18 cellular contexts compared by ENCODE assay signal in the genomic region with DNA sequence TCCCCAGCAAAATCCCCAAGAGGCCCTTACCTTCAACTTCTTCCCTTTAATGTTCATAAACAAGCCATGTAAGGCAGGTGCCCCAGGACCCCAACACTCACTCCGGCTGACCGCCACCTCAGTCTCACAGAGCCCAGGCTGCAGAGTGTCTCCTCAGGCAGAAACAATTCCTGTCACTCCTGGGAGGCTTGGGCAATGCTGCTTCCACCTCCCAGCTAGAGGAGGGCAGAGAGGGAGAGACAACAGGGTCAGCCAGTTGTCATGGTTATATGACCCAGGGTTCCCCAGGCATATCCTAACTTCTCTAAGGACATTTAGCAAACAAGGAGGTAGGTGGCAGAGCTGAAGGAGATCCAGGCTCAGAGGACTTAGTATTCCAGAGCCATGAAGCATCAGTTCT. TPM values are rescaled to one million over a fixed set of nuclear protein-coding genes. Genes with fewer than 3 reads are reported as not detected.
DNase-seq lines count a peak whose midpoint lies in the region; ATAC-seq, FAIRE-seq and TF ChIP-seq lines count a peak whose summit lies in the region.
"Had no signal": no experiment of that assay in that cellular context is flagged by ENCODE, and none has a peak within 500 bp of the region (broad histone marks: within the 10 kb centered on the region; RNA-seq: fewer than 3 reads in every experiment).

A gene with protein sequence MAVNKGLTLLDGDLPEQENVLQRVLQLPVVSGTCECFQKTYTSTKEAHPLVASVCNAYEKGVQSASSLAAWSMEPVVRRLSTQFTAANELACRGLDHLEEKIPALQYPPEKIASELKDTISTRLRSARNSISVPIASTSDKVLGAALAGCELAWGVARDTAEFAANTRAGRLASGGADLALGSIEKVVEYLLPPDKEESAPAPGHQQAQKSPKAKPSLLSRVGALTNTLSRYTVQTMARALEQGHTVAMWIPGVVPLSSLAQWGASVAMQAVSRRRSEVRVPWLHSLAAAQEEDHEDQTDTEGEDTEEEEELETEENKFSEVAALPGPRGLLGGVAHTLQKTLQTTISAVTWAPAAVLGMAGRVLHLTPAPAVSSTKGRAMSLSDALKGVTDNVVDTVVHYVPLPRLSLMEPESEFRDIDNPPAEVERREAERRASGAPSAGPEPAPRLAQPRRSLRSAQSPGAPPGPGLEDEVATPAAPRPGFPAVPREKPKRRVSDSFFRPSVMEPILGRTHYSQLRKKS (minus strand): TSS at position 147 of the 400 bp plus-strand sequence. CDS start 1,878 bp downstream, outside the sequence.

- no peaks in the 10 kb centered on the region for H3K27me3 Mint-ChIP-seq in Caco-2 (ENCODE audit: insufficient read depth, unreplicated experiment)
- H3K27me3 Mint-ChIP-seq: CD4-positive, alpha-beta T cell had no signal

- H3K27ac ChIP-seq in heart left ventricle, result peak within 1 kb of the TSS; percentile 2 to 90 (median 68)
- H3K27ac ChIP-seq in right lobe of liver, result peak within 1 kb of the TSS in 2 of 3 donors; percentile 59 to 84
- H3K27ac ChIP-seq in sigmoid colon, result peak within 1 kb of the TSS; percentile 53 to 83 (median 61)
- H3K27ac ChIP-seq in foreskin keratinocyte, result no peak within 1 kb of the TSS

- BruUV-seq in Caco-2 (replicated peaks; lab: Mats Ljungman, UMichigan), result no TSS peak

- TF ChIP-seq POLR2A in heart left ventricle (IDR thresholded peaks at IDR 0.05), result no peak
- TF ChIP-seq POLR2A in right lobe of liver (IDR thresholded peaks at IDR 0.05), result no peak
- no peak for TF ChIP-seq POLR2A in sigmoid colon (IDR thresholded peaks at IDR 0.05)
- no peak for TF ChIP-seq POLR2A in GM12891 (IDR thresholded peaks at IDR 0.05; ENCODE audit: low read depth, low read length)

- 92 to 100% (median 94%) methylated on average over 2 of the region's 2 CpGs for WGBS in heart left ventricle, 4 donors
- 56% methylated on average over 2 of the region's 2 CpGs for WGBS in right lobe of liver (ENCODE audit: insufficient coverage, low coverage, low lambda C conversion rate, missing lambda C conversion rate)
- WGBS in sigmoid colon, 2 donors, result 95% methylated on average over 2 of the region's 2 CpGs

- no peak within 1 kb of the TSS for H3K4me3 Mint-ChIP-seq in Caco-2 (ENCODE audit: unreplicated experiment)
- H3K4me3 Mint-ChIP-seq: CD4-positive, alpha-beta T cell; immature natural killer cell had no signal

- H3K9me3 Mint-ChIP-seq in Caco-2 (ENCODE audit: unreplicated experiment), result no peaks in the 10 kb centered on the region
- H3K9me3 Mint-ChIP-seq: CD4-positive, alpha-beta T cell; immature natural killer cell had no signal

- CTCF ChIA-PET in Caco-2 (lab: Charles Lee), result no interaction called here

- ATAC-seq in heart left ventricle (no peak), right lobe of liver (peak; percentile 9 to 43 (median 40)), foreskin keratinocyte (no peak), GM21737 (IDR thresholded peaks at IDR 0.05; ENCODE audit: unreplicated experiment) (no peak)

- no peak for FAIRE-seq in GM12891 (lab: Jason Lieb, UNC)
- FAIRE-seq: A204.1, bronchial epithelial cell had no signal

- TF ChIP-seq EP300 in sigmoid colon (IDR thresholded peaks at IDR 0.05), result no peak

- H3K4me3 ChIP-seq in heart left ventricle, result no peak within 1 kb of the TSS
- no peak within 1 kb of the TSS for H3K4me3 ChIP-seq in right lobe of liver
- no peak within 1 kb of the TSS for H3K4me3 ChIP-seq in sigmoid colon
- no peak within 1 kb of the TSS for H3K4me3 ChIP-seq in Caco-2 (ENCODE audit: low read depth, low read length)

- DNase-seq in heart left ventricle (no peak), cardiac septum (ENCODE audit: low spot score) (no peak), right lobe of liver (peak in 1 of 3 donors; percentile 68), sigmoid colon (no peak), foreskin keratinocyte (no peak), Caco-2 (no peak), GM12891 (ENCODE audit: insufficient read length, low spot score) (no peak)
- DNase-seq: activated naive CD4-positive, alpha-beta T cell treated with anti-CD3 and anti-CD28 coated beads, Interleukin-2, amount 50 U/mL, for 16 hours; CD4-positive, alpha-beta T cell; HCEC 1CT; immature natural killer cell; NCI-H748 treated with DMSO at 0.1 percent for 48 hours; stimulated activated CD4-positive, alpha-beta T cell treated with anti-CD3 and anti-CD28 coated beads, Interleukin-4, amount 100 ng/mL, for 24 hours had no signal

- no peak within 1 kb of the TSS for H3K27ac Mint-ChIP-seq in Caco-2 (ENCODE audit: unreplicated experiment)
- H3K27ac Mint-ChIP-seq: CD4-positive, alpha-beta T cell; immature natural killer cell had no signal

- no peaks in the 10 kb centered on the region for H3K36me3 Mint-ChIP-seq in Caco-2 (ENCODE audit: insufficient read depth, unreplicated experiment)

- H3K4me1 ChIP-seq in heart left ventricle (peaks cover 0 to 22% (median 12%) of the 10 kb centered on the region in 12 donors), right lobe of liver (peaks cover 2 to 51% (median 22%) of the 10 kb centered on the region in 4 donors), sigmoid colon (peaks cover 0 to 22% (median 16%) of the 10 kb centered on the region in 4 donors), foreskin keratinocyte (no peaks in the 10 kb centered on the region), Caco-2 (no peaks in the 10 kb centered on the region)

- H3K9me3 ChIP-seq in heart left ventricle (no peaks in the 10 kb centered on the region), right lobe of liver (no peaks in the 10 kb centered on the region), sigmoid colon (no peaks in the 10 kb centered on the region), Caco-2 (no peaks in the 10 kb centered on the region)

- intact Hi-C loops in heart left ventricle (cut with DNase I) (no loop called here), cardiac septum (cut with DNase I) (no loop called here), right lobe of liver (cut with DNase I) (no loop called here), sigmoid colon (cut with DNase I) (no loop called here), Caco-2 (cut with micrococcal nuclease; ENCODE audit: unreplicated experiment) (no loop called here)

- TF ChIP-seq CTCF in heart left ventricle (IDR thresholded peaks at IDR 0.05) (no peak), right lobe of liver (IDR thresholded peaks at IDR 0.05) (no peak), sigmoid colon (IDR thresholded peaks at IDR 0.05) (no peak), foreskin keratinocyte (conservative IDR thresholded peaks at IDR 0.05) (no peak), Caco-2 (IDR thresholded peaks at IDR 0.05; ENCODE audit: insufficient read depth in 1 of 2, low read depth in 1 of 2, low read length in 1 of 2, severe bottlenecking in 1 of 2, unreplicated experiment in 1 of 2) (no peak)

- H3K27me3 ChIP-seq in heart left ventricle (no peaks in the 10 kb centered on the region), right lobe of liver (no peaks in the 10 kb centered on the region), sigmoid colon (no peaks in the 10 kb centered on the region), foreskin keratinocyte (no peaks in the 10 kb centered on the region), Caco-2 (replicated peaks; ENCODE audit: control insufficient read depth, insufficient read depth, low read length) (no peaks in the 10 kb centered on the region)

- H3K36me3 ChIP-seq in heart left ventricle (peaks cover 0 to 12% (median 0%) of the 10 kb centered on the region in 9 donors), right lobe of liver (peaks cover 0 to 3% (median 2%) of the 10 kb centered on the region in 4 donors), sigmoid colon (peaks cover 0 to 13% (median 0%) of the 10 kb centered on the region in 4 donors), Caco-2 (ENCODE audit: control insufficient read depth, insufficient read depth, low read length) (no peaks in the 10 kb centered on the region; the same call in 1 of the 2 replicates)

- POLR2A ChIA-PET in Caco-2 (lab: Charles Lee), result no interaction called here

- no peaks in the 10 kb centered on the region for H3K4me1 Mint-ChIP-seq in Caco-2 (ENCODE audit: low read depth, unreplicated experiment)
- H3K4me1 Mint-ChIP-seq: immature natural killer cell had no signal

TF ChIP-seq in GM12891, 5 proteins besides CTCF, POLR2A, EP300 and RAD21:
- TF ChIP-seq TAF1 (IDR thresholded peaks at IDR 0.05; ENCODE audit: low read depth, low read length) (no peak), POLR2AphosphoS5 (IDR thresholded peaks at IDR 0.05; ENCODE audit: low read depth, low read length) (no peak), PAX5 (IDR thresholded peaks at IDR 0.05; ENCODE audit: insufficient read depth, low read length, severe bottlenecking) (no peak), POU2F2 (IDR thresholded peaks at IDR 0.05; ENCODE audit: low read depth, low read length) (no peak), SPI1 (IDR thresholded peaks at IDR 0.05; ENCODE audit: low read depth, low read length) (no peak)

RNA-seq across cellular contexts. Expression of the gene that starts here (rescaled TPM):
- total RNA-seq in heart left ventricle, result 100 to 1,000 TPM in 1 of 9 donors, 10 to 100 TPM in 2, 1 to 10 TPM in 4, under 1 TPM in 2; 0.28 to 143 (median 3.3) TPM
- 10 to 100 TPM in 1 of 2 donors, 1 to 10 TPM in 1; 6.5 to 11.8 TPM for polyA plus RNA-seq in heart left ventricle
- 3.9 TPM for total RNA-seq in cardiac septum
- 10 to 100 TPM in 4 of 6 experiments, 1 to 10 TPM in 2; 2.5 to 28.8 (median 18.6) TPM for total RNA-seq in right lobe of liver
- 10 to 100 TPM in 1 of 4 donors, 1 to 10 TPM in 2, under 1 TPM in 1; 0.95 to 49.6 (median 1.6) TPM for total RNA-seq in sigmoid colon
- 10 to 100 TPM in 1 of 3 donors, 1 to 10 TPM in 2; 1.2 to 16.9 (median 4.8) TPM for polyA plus RNA-seq in sigmoid colon
- 0.14 and 0.17 TPM in 2 replicates for total RNA-seq in foreskin keratinocyte
- polyA plus RNA-seq in foreskin keratinocyte, result 0.07 and 0.12 TPM in 2 replicates
- total RNA-seq in Caco-2 (2022), result not detected in 2 replicates
- 0.08 TPM for polyA plus RNA-seq in GM12891 (2012; ENCODE audit: low read depth, missing spikeins)
- total RNA-seq: RPMI7951; T-helper 1 cell treated with Interleukin-12 subunit alpha and Interleukin-12 subunit beta and Interleukin-4 antibody, amounts not matched to agents 30 ng/mL and 1 ng/mL, for 36 hours had no signal
- polyA plus RNA-seq: immature natural killer cell had no signal

Comparison
In these comparisons a context has a peak if more than half of its experiments do, and no peak if none do; other contexts are left out.
1. ATAC-seq: peak in right lobe of liver (4 of 4); none in heart left ventricle (0 of 4), foreskin keratinocyte (single experiment) and GM21737 (single experiment).